24 cellular contexts compared by ENCODE assay signal in genomic region chr6:41859356-41859755, GRCh38.
"Had no signal": no experiment of that assay in that cellular context is flagged by ENCODE, and none has a peak within 500 bp of the region (broad histone marks: within the 10 kb centered on the region; RNA-seq: fewer than 3 reads in every experiment).

No MANE protein-coding gene starts in this region.

- H3K9me3 ChIP-seq: MG63, Peyer's patch, SJCRH30 had no signal

- DNase-seq: KBM-7, MG63, NCI-H1092, NCI-H1105 treated with DMSO at 0.1 percent for 48 hours, NCI-H1417 treated with DMSO at 0.1 percent for 48 hours, NCI-H146, NCI-H1694 treated with DMSO at 0.1 percent for 48 hours, NCI-H1930, NCI-H2081, NCI-H2107, NCI-H2227 treated with DMSO at 0.1 percent for 48 hours, NCI-H446, NCI-H510A, NCI-H524 treated with DMSO at 0.1 percent for 48 hours, NCI-H69, NCI-H774, PC-3, Peyer's patch, SHP77 treated with DMSO at 0.1 percent for 48 hours, SJCRH30, T-helper 1 cell had no signal

- H3K4me3 ChIP-seq: MG63, Peyer's patch, SJCRH30 had no signal

- H3K36me3 ChIP-seq: MG63, Peyer's patch, SJCRH30 had no signal

- H3K27me3 ChIP-seq: MG63, Peyer's patch, SJCRH30 had no signal

- ATAC-seq: PC-3, Right ventricle myocardium inferior, SK-N-SH treated with all-trans-retinoic acid at 6 μM for 48 hours had no signal

- H3K4me1 ChIP-seq: Peyer's patch, SJCRH30 had no signal

- H3K27ac ChIP-seq: HL-60, Peyer's patch, SJCRH30 had no signal
